In genomic region chr17:9817086-9817485, GRCh38 we compare ENCODE assay signal across 12 cellular contexts. TPM values are rescaled to one million over a fixed set of nuclear protein-coding genes. Genes with fewer than 3 reads are reported as not detected.
A peak's percentile ranks its signal among the peaks of the same experiment; 100 is the strongest.
DNase-seq lines count a peak whose midpoint lies in the region; ATAC-seq and TF ChIP-seq lines count a peak whose summit lies in the region.
"Had no signal": no experiment of that assay in that cellular context is flagged by ENCODE, and none has a peak within 500 bp of the region (broad histone marks: within the 10 kb centered on the region; RNA-seq: fewer than 3 reads in every experiment).

No MANE protein-coding gene starts in this region.

- no peak overlapping the region for H3K56ac ChIP-seq in mesendoderm (ENCODE audit: low read length)

- no peaks in the 10 kb centered on the region for H3K9me3 ChIP-seq in endodermal cell (ENCODE audit: control insufficient read depth, low read length)

- 68 to 76% methylated on average over 6 to 8 of the region's 8 CpGs for WGBS in endodermal cell (ENCODE audit: insufficient coverage in 1 of 2, insufficient read length in 1 of 2), 2 experiments
- WGBS in mesendoderm (ENCODE audit: extremely low coverage, insufficient coverage, low lambda C conversion rate), result no CpG with 5 or more reads among the region's 8 CpGs

- H3K23ac ChIP-seq in mesendoderm (ENCODE audit: low read length), result no peak overlapping the region

- no peaks in the 10 kb centered on the region for H3K79me2 ChIP-seq in mesendoderm (ENCODE audit: control insufficient read depth, insufficient read depth, low read length)

- H2BK120ac ChIP-seq in mesendoderm (ENCODE audit: low read depth, low read length), result no peak overlapping the region

- no peaks in the 10 kb centered on the region for H3K79me1 ChIP-seq in mesendoderm (ENCODE audit: low read length)

- H3K4me1 Mint-ChIP-seq in endodermal cell, result peaks cover 3% of the 10 kb centered on the region

- H2BK5ac ChIP-seq in mesendoderm (ENCODE audit: low read length), result no peak overlapping the region

- H3K9me3 Mint-ChIP-seq in endodermal cell, result no peaks in the 10 kb centered on the region

- DNase-seq in D341Med (ENCODE audit: low spot score), result peak; percentile 19
- DNase-seq in NCI-H2196 (lab: John Stamatoyannopoulos, UW; ENCODE audit: unreplicated experiment), result peak; percentile 18
- peak; percentile 90 for DNase-seq in endodermal cell
- DNase-seq in mesendoderm, result peak; percentile 80
- no peak for DNase-seq in activated naive CD4-positive, alpha-beta T cell treated with Interleukin-2 at 50 U/mL for 16 hours
- no peak for DNase-seq in GM20000 (ENCODE audit: low spot score)
- DNase-seq: DMS79 treated with DMSO at 0.1 percent for 48 hours; NCI-H2081; stimulated activated naive CD4-positive, alpha-beta T cell had no signal

- H3K9ac ChIP-seq in endodermal cell (ENCODE audit: extremely low read depth, low read length, poor library complexity, severe bottlenecking) (no peak overlapping the region), mesendoderm (ENCODE audit: low read length) (no peak overlapping the region)

- H3K36me3 ChIP-seq in endodermal cell (ENCODE audit: control insufficient read depth, insufficient read depth, low read length) (no peaks in the 10 kb centered on the region), mesendoderm (ENCODE audit: control insufficient read depth, insufficient read depth, low read length) (no peaks in the 10 kb centered on the region)

- H4K8ac ChIP-seq in mesendoderm (ENCODE audit: low read depth, low read length), result no peak overlapping the region

- H3K27me3 Mint-ChIP-seq in endodermal cell (ENCODE audit: insufficient read depth), result peaks cover 28% of the 10 kb centered on the region

- ATAC-seq in HG03439 (IDR thresholded peaks at IDR 0.05; ENCODE audit: unreplicated experiment) (no peak), HG03460 (IDR thresholded peaks at IDR 0.05; ENCODE audit: unreplicated experiment) (no peak)

- H4K5ac ChIP-seq in mesendoderm (ENCODE audit: low read length), result no peak overlapping the region

- no peaks in the 10 kb centered on the region for H3K36me3 Mint-ChIP-seq in endodermal cell (ENCODE audit: low read depth)

- no peak overlapping the region for H2BK15ac ChIP-seq in mesendoderm (replicated peaks; ENCODE audit: low read depth)

- no peak overlapping the region for H3K4me3 Mint-ChIP-seq in endodermal cell

- no peak overlapping the region for H3K4ac ChIP-seq in mesendoderm (ENCODE audit: low read depth, low read length)

- H3K4me1 ChIP-seq in endodermal cell (ENCODE audit: control insufficient read depth, insufficient read depth, low read length), result no peaks in the 10 kb centered on the region
- H3K4me1 ChIP-seq in mesendoderm (ENCODE audit: control insufficient read depth, low read depth, low read length), result no peaks in the 10 kb centered on the region

- H3K27ac ChIP-seq in endodermal cell (ENCODE audit: low read depth, low read length), result no peak overlapping the region
- no peak overlapping the region for H3K27ac ChIP-seq in mesendoderm (ENCODE audit: low read depth, low read length)

- H3K4me2 ChIP-seq in mesendoderm (ENCODE audit: low read length), result no peak overlapping the region

- H3K4me3 ChIP-seq in endodermal cell (ENCODE audit: low read length), result no peak overlapping the region
- no peak overlapping the region for H3K4me3 ChIP-seq in mesendoderm (ENCODE audit: low read length)

- TF ChIP-seq CTCF in endodermal cell (conservative IDR thresholded peaks at IDR 0.05), result no peak
- TF ChIP-seq CTCF in GM20000 (IDR thresholded peaks at IDR 0.05; ENCODE audit: extremely low read depth, missing control alignments), result no peak

- H3K18ac ChIP-seq in mesendoderm (ENCODE audit: low read length), result no peak overlapping the region

- H3K27me3 ChIP-seq in endodermal cell (ENCODE audit: control insufficient read depth, insufficient read depth, low read length, poor library complexity, severe bottlenecking) (peaks cover 12% of the 10 kb centered on the region), mesendoderm (ENCODE audit: insufficient read depth, low read length, poor library complexity) (no peaks in the 10 kb centered on the region)

- H2AK5ac ChIP-seq in mesendoderm (ENCODE audit: low read length), result no peak overlapping the region

- H3K27ac Mint-ChIP-seq in endodermal cell, result peak overlapping the region; percentile 12

RNA-seq across cellular contexts. Expression of gene GSG1L2, which starts 4.8 kb away (rescaled TPM):
- total RNA-seq in endodermal cell, result not detected
- polyA plus RNA-seq in endodermal cell (2013, experiment 1 of 2), result not detected
- polyA plus RNA-seq in endodermal cell (2013, experiment 2 of 2), result not detected
- polyA plus RNA-seq in mesendoderm (2013, experiment 1 of 2), result not detected
- polyA plus RNA-seq in mesendoderm (2013, experiment 2 of 2), result not detected
- total RNA-seq: astrocyte had no signal

RNA-seq across cellular contexts. Expression of gene GLP2R, which starts 8.6 kb away (rescaled TPM):
- not detected for total RNA-seq in endodermal cell
- not detected for polyA plus RNA-seq in endodermal cell (2013, experiment 1 of 2)
- polyA plus RNA-seq in endodermal cell (2013, experiment 2 of 2), result not detected
- not detected for polyA plus RNA-seq in mesendoderm (2013, experiment 1 of 2)
- polyA plus RNA-seq in mesendoderm (2013, experiment 2 of 2), result not detected

RNA-seq across cellular contexts. Expression of gene DHRS7C, which starts 25.7 kb away (rescaled TPM):
- not detected for total RNA-seq in endodermal cell
- polyA plus RNA-seq in endodermal cell (2013, experiment 1 of 2), result not detected
- not detected for polyA plus RNA-seq in endodermal cell (2013, experiment 2 of 2)
- not detected for polyA plus RNA-seq in mesendoderm (2013, experiment 1 of 2)
- polyA plus RNA-seq in mesendoderm (2013, experiment 2 of 2), result not detected
- total RNA-seq: astrocyte had no signal

Comparison
In these comparisons a context has a peak if more than half of its experiments do, and no peak if none do; other contexts are left out.
1. DNase-seq: peak in D341Med (single experiment), NCI-H2196 (single experiment), endodermal cell (single experiment) and mesendoderm (single experiment); none in activated naive CD4-positive, alpha-beta T cell treated with Interleukin-2 at 50 U/mL for 16 hours (single experiment) and GM20000 (single experiment).